In genomic region chr4:188534917-188535316, GRCh38 we compare ENCODE assay signal across 1 cellular context.
TF ChIP-seq lines count a peak whose summit lies in the region.

No MANE protein-coding gene starts in this region.

TF ChIP-seq in HepG2, 621 proteins besides CTCF, POLR2A, EP300 and RAD21 (continued from another document and continues in another):
- no peak for TF ChIP-seq ZNF567 (CRISPR knock-in tag; IDR thresholded peaks at IDR 0.05; ENCODE audit: borderline replicate concordance)
- no peak for TF ChIP-seq ZSCAN9 (CRISPR knock-in tag; IDR thresholded peaks at IDR 0.05; ENCODE audit: borderline replicate concordance)
- no peak for TF ChIP-seq NFYC (CRISPR knock-in tag; IDR thresholded peaks at IDR 0.05)
- TF ChIP-seq KDM2A (CRISPR knock-in tag; IDR thresholded peaks at IDR 0.05; ENCODE audit: borderline replicate concordance, low read depth) = no peak
- TF ChIP-seq PRMT3 (CRISPR knock-in tag; IDR thresholded peaks at IDR 0.05; ENCODE audit: borderline replicate concordance, low read depth) = no peak
- no peak for TF ChIP-seq MZF1 (CRISPR knock-in tag; IDR thresholded peaks at IDR 0.05; ENCODE audit: borderline replicate concordance)
- no peak for TF ChIP-seq RERE (CRISPR knock-in tag; IDR thresholded peaks at IDR 0.05; ENCODE audit: low read depth)
- no peak for TF ChIP-seq CC2D1A (CRISPR knock-in tag; IDR thresholded peaks at IDR 0.05)
- TF ChIP-seq SPEN (CRISPR knock-in tag; IDR thresholded peaks at IDR 0.05; ENCODE audit: low read depth) = no peak
- no peak for TF ChIP-seq NCOA5 (CRISPR knock-in tag; IDR thresholded peaks at IDR 0.05)
- no peak for TF ChIP-seq ZNF232 (CRISPR knock-in tag; IDR thresholded peaks at IDR 0.05; ENCODE audit: borderline replicate concordance)
- no peak for TF ChIP-seq SUZ12 (IDR thresholded peaks at IDR 0.05; ENCODE audit: low read depth, low read length)
- no peak for TF ChIP-seq MTA3 (CRISPR knock-in tag; IDR thresholded peaks at IDR 0.05)
- TF ChIP-seq HNF4G (IDR thresholded peaks at IDR 0.05; ENCODE audit: borderline replicate concordance, low read depth, low read length) = no peak
- TF ChIP-seq HNF4G (CRISPR knock-in tag; IDR thresholded peaks at IDR 0.05; ENCODE audit: borderline replicate concordance, low read depth) = no peak
- TF ChIP-seq HIC2 (CRISPR knock-in tag; IDR thresholded peaks at IDR 0.05; ENCODE audit: low read depth) = no peak
- no peak for TF ChIP-seq MXI1 (IDR thresholded peaks at IDR 0.05; ENCODE audit: borderline replicate concordance, low read depth, low read length)
- TF ChIP-seq CHD2 (IDR thresholded peaks at IDR 0.05; ENCODE audit: low read depth, low read length) = no peak
- TF ChIP-seq KLF12 (CRISPR knock-in tag; IDR thresholded peaks at IDR 0.05; ENCODE audit: borderline replicate concordance) = no peak
- no peak for TF ChIP-seq RFX3 (CRISPR knock-in tag; IDR thresholded peaks at IDR 0.05)
- TF ChIP-seq, protein P1, sequence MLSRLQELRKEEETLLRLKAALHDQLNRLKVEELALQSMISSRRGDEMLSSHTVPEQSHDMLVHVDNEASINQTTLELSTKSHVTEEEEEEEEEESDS (CRISPR knock-in tag; IDR thresholded peaks at IDR 0.05; ENCODE audit: borderline replicate concordance) = no peak
- TF ChIP-seq SIN3B (IDR thresholded peaks at IDR 0.05; ENCODE audit: low read length) = no peak
- no peak for TF ChIP-seq MBNL3 (CRISPR knock-in tag; conservative IDR thresholded peaks at IDR 0.05)
- TF ChIP-seq SATB2 (CRISPR knock-in tag; IDR thresholded peaks at IDR 0.05) = no peak
- no peak for TF ChIP-seq ZC3H4 (CRISPR knock-in tag; IDR thresholded peaks at IDR 0.05; ENCODE audit: borderline replicate concordance)
- TF ChIP-seq TRIM24 (CRISPR knock-in tag; IDR thresholded peaks at IDR 0.05) = no peak
- TF ChIP-seq ELF3 (CRISPR knock-in tag; IDR thresholded peaks at IDR 0.05) = peak; percentile 44
- no peak for TF ChIP-seq ZNF326 (CRISPR knock-in tag; IDR thresholded peaks at IDR 0.05; ENCODE audit: borderline replicate concordance)
- TF ChIP-seq ZNF24 (IDR thresholded peaks at IDR 0.05) = no peak
- TF ChIP-seq, protein P2, sequence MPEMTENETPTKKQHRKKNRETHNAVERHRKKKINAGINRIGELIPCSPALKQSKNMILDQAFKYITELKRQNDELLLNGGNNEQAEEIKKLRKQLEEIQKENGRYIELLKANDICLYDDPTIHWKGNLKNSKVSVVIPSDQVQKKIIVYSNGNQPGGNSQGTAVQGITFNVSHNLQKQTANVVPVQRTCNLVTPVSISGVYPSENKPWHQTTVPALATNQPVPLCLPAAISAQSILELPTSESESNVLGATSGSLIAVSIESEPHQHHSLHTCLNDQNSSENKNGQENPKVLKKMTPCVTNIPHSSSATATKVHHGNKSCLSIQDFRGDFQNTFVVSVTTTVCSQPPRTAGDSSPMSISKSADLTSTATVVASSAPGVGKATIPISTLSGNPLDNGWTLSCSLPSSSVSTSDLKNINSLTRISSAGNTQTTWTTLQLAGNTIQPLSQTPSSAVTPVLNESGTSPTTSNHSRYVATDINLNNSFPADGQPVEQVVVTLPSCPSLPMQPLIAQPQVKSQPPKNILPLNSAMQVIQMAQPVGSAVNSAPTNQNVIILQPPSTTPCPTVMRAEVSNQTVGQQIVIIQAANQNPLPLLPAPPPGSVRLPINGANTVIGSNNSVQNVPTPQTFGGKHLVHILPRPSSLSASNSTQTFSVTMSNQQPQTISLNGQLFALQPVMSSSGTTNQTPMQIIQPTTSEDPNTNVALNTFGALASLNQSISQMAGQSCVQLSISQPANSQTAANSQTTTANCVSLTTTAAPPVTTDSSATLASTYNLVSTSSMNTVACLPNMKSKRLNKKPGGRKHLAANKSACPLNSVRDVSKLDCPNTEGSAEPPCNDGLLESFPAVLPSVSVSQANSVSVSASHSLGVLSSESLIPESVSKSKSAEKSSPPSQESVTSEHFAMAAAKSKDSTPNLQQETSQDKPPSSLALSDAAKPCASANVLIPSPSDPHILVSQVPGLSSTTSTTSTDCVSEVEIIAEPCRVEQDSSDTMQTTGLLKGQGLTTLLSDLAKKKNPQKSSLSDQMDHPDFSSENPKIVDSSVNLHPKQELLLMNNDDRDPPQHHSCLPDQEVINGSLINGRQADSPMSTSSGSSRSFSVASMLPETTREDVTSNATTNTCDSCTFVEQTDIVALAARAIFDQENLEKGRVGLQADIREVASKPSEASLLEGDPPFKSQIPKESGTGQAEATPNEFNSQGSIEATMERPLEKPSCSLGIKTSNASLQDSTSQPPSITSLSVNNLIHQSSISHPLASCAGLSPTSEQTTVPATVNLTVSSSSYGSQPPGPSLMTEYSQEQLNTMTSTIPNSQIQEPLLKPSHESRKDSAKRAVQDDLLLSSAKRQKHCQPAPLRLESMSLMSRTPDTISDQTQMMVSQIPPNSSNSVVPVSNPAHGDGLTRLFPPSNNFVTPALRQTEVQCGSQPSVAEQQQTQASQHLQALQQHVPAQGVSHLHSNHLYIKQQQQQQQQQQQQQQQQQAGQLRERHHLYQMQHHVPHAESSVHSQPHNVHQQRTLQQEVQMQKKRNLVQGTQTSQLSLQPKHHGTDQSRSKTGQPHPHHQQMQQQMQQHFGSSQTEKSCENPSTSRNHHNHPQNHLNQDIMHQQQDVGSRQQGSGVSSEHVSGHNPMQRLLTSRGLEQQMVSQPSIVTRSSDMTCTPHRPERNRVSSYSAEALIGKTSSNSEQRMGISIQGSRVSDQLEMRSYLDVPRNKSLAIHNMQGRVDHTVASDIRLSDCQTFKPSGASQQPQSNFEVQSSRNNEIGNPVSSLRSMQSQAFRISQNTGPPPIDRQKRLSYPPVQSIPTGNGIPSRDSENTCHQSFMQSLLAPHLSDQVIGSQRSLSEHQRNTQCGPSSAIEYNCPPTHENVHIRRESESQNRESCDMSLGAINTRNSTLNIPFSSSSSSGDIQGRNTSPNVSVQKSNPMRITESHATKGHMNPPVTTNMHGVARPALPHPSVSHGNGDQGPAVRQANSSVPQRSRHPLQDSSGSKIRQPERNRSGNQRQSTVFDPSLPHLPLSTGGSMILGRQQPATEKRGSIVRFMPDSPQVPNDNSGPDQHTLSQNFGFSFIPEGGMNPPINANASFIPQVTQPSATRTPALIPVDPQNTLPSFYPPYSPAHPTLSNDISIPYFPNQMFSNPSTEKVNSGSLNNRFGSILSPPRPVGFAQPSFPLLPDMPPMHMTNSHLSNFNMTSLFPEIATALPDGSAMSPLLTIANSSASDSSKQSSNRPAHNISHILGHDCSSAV (CRISPR knock-in tag; IDR thresholded peaks at IDR 0.05; ENCODE audit: borderline replicate concordance) = no peak
- no peak for TF ChIP-seq ZNF160 (CRISPR knock-in tag; IDR thresholded peaks at IDR 0.05)
- TF ChIP-seq USF2 (IDR thresholded peaks at IDR 0.05; ENCODE audit: low read depth, low read length) = no peak
- TF ChIP-seq USF2 (CRISPR knock-in tag; IDR thresholded peaks at IDR 0.05; ENCODE audit: borderline replicate concordance) = no peak
- no peak for TF ChIP-seq MLXIP (CRISPR knock-in tag; IDR thresholded peaks at IDR 0.05; ENCODE audit: borderline replicate concordance)
- no peak for TF ChIP-seq KMT2A (CRISPR knock-in tag; IDR thresholded peaks at IDR 0.05)
- no peak for TF ChIP-seq ZNF510 (CRISPR knock-in tag; IDR thresholded peaks at IDR 0.05; ENCODE audit: low read depth)
- TF ChIP-seq PLRG1 (conservative IDR thresholded peaks at IDR 0.05) = no peak
- TF ChIP-seq MTF1 (CRISPR knock-in tag; IDR thresholded peaks at IDR 0.05) = no peak
- TF ChIP-seq ZBTB3 (CRISPR knock-in tag; IDR thresholded peaks at IDR 0.05; ENCODE audit: borderline replicate concordance, low read depth) = no peak
- no peak for TF ChIP-seq ZNF546 (CRISPR knock-in tag; conservative IDR thresholded peaks at IDR 0.05)
- no peak for TF ChIP-seq NKX3-1 (CRISPR knock-in tag; IDR thresholded peaks at IDR 0.05)
- TF ChIP-seq ZNF207 (IDR thresholded peaks at IDR 0.05; ENCODE audit: borderline replicate concordance) = no peak
- no peak for TF ChIP-seq TP53 (CRISPR knock-in tag; conservative IDR thresholded peaks at IDR 0.05)
- TF ChIP-seq, protein P3, sequence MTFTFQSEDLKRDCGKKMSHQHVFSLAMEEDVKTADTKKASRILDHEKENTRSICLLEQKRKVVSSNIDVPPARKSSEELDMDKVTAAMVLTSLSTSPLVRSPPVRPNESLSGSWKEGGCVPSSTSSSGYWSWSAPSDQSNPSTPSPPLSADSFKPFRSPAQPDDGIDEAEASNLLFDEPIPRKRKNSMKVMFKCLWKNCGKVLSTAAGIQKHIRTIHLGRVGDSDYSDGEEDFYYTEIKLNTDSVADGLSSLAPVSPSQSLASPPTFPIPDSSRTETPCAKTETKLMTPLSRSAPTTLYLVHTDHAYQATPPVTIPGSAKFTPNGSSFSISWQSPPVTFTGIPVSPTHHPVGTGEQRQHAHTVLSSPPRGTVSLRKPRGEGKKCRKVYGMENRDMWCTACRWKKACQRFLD (CRISPR knock-in tag; IDR thresholded peaks at IDR 0.05; ENCODE audit: borderline replicate concordance) = no peak
- 0 out of 2 replicates have a peak, but pooled peaks have one; percentile 25 for TF ChIP-seq ZNF607 (CRISPR knock-in tag; IDR thresholded peaks at IDR 0.05; ENCODE audit: borderline replicate concordance)
